ENCODE assay signal across 25 cellular contexts in the genomic region with DNA sequence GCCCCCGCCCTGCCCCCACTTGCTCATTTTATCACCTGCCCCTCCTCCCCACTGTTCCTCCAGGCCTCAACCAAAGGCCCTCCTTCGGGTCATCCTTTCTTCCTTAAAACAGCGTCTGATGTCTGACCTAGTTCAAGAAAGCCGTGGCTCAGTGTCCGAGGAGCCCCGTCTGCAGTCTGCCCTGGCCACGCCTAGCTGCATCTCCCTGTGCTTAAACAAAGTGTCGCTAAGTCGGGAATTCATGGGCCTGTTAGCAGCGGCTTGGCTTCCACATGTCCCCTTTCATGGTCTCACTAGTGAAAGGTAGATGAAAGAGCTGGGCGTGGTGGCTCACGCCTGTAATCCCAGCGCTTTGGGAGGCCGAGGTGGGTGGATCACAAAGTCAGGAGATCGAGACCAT.
"Had no signal": no experiment of that assay in that cellular context is flagged by ENCODE, and none has a peak within 500 bp of the region (broad histone marks: within the 10 kb centered on the region; RNA-seq: fewer than 3 reads in every experiment).

No MANE protein-coding gene starts in this region.

- H3K27me3 ChIP-seq: MG63, SJSA1 had no signal

- ATAC-seq: HepG2 had no signal

- H3K9me3 ChIP-seq: MG63, SJSA1 had no signal

- H3K36me3 ChIP-seq: MG63, SJSA1 had no signal

- H3K27ac ChIP-seq: SJSA1, SK-N-MC had no signal

- H3K4me3 ChIP-seq: MG63, SJSA1, SK-N-MC had no signal

- H3K4me1 ChIP-seq: SJSA1 had no signal

- DNase-seq: IMR-90, Karpas-422, KG1, MG63, NCI-H1092, NCI-H1105 treated with DMSO at 0.1 percent for 48 hours, NCI-H1417 treated with DMSO at 0.1 percent for 48 hours, NCI-H146, NCI-H1694 treated with DMSO at 0.1 percent for 48 hours, NCI-H1930, NCI-H2081, NCI-H2107, NCI-H2171, NCI-H226, NCI-H446, NCI-H510A, NCI-H524 treated with DMSO at 0.1 percent for 48 hours, NCI-H69, NCI-H774, Right ventricle myocardium superior, RPMI8226, SIG-M5 had no signal
